12 cellular contexts compared by ENCODE assay signal in the genomic region with DNA sequence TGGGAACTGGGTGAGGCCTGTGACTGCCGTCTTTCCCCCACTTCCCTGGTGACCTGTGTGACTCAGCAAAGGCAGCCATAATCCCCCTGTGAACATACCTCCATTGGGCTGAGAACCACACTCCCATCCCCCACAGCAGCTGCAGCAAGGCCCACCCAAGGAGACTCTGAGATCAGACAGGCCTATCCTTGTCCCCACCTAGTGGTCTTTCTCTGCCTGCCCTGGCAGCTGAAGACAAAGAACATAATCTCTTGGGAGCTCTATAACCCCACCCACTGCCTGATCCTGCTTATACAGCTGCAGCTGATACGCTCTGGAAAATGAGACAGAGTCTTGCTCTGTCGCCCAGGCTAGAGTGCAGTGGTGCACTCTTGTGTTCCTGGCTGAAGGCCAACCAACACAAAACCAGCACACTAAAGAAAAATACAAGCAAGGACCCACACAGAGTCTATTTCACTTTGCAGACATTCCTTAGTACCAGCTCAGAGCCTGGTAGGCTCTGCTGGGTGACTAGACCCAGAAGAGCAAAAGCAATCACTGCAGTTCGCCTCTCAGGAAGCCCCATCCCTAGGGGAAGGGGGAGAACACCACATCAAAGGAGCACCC.
DNase-seq lines count a peak whose midpoint lies in the region; ATAC-seq, FAIRE-seq and TF ChIP-seq lines count a peak whose summit lies in the region.
"Had no signal": no experiment of that assay in that cellular context is flagged by ENCODE, and none has a peak within 500 bp of the region (broad histone marks: within the 10 kb centered on the region; RNA-seq: fewer than 3 reads in every experiment).

No MANE protein-coding gene starts in this region.

- H3K9ac ChIP-seq in iPS-15b (ENCODE audit: low read depth, low read length) (peak overlapping the region; percentile 48), kidney (ENCODE audit: low read length in 2 of 2) (no peak overlapping the region)
- H3K9ac ChIP-seq: parathyroid adenoma had no signal

- TF ChIP-seq CTCF in Caco-2 (IDR thresholded peaks at IDR 0.05; ENCODE audit: insufficient read depth in 1 of 2, low read depth in 1 of 2, low read length in 1 of 2, severe bottlenecking in 1 of 2, unreplicated experiment in 1 of 2) (no peak), kidney (IDR thresholded peaks at IDR 0.05; ENCODE audit: borderline replicate concordance, extremely low read depth, insufficient read depth) (no peak), left lung (IDR thresholded peaks at IDR 0.05) (no peak)

- WGBS in small intestine, 3 donors, result 35 to 46% (median 44%) methylated on average over 4 of the region's 4 CpGs

- H3K36me3 Mint-ChIP-seq in Caco-2 (ENCODE audit: insufficient read depth, unreplicated experiment), result no peaks in the 10 kb centered on the region

- no peak overlapping the region for H3K4me3 Mint-ChIP-seq in Caco-2 (ENCODE audit: unreplicated experiment)

- no TSS peak for BruUV-seq in Caco-2 (replicated peaks; lab: Mats Ljungman, UMichigan)

- FAIRE-seq in small intestine (lab: Jason Lieb, UNC) (no peak), kidney (lab: Jason Lieb, UNC) (no peak)
- FAIRE-seq: TTC549 had no signal

- H3K4me3 ChIP-seq in Caco-2 (ENCODE audit: low read depth, low read length) (no peak overlapping the region), SJCRH30 (peak overlapping the region; percentile 2; the same call in 1 of the 2 replicates), iPS-15b (ENCODE audit: low read depth, low read length) (peak overlapping the region; percentile 30), small intestine (ENCODE audit: low read depth in 1 of 2, low read length in 2 of 2) (no peak overlapping the region), kidney (ENCODE audit: low read length in 2 of 2) (no peak overlapping the region), left lung (no peak overlapping the region)
- H3K4me3 ChIP-seq: thoracic aorta had no signal

- H3K4me1 Mint-ChIP-seq in Caco-2 (ENCODE audit: low read depth, unreplicated experiment), result no peaks in the 10 kb centered on the region

- no peaks in the 10 kb centered on the region for H3K27me3 ChIP-seq in Caco-2 (replicated peaks; ENCODE audit: control insufficient read depth, insufficient read depth, low read length)
- H3K27me3 ChIP-seq in SJCRH30, result no peaks in the 10 kb centered on the region
- no peaks in the 10 kb centered on the region for H3K27me3 ChIP-seq in iPS-15b (ENCODE audit: control insufficient read depth, insufficient read depth, low read length)
- no peaks in the 10 kb centered on the region for H3K27me3 ChIP-seq in small intestine (ENCODE audit: control insufficient read depth in 2 of 2, insufficient read depth in 2 of 2, low read length in 2 of 2)
- H3K27me3 ChIP-seq in left lung, result no peaks in the 10 kb centered on the region

- DNase-seq in Caco-2 (peak; percentile 20 to 35), SJCRH30 (peak; percentile 99 to 100), small intestine (no peak), kidney (no peak), left lung (no peak), left ventricle myocardium superior (no peak)
- DNase-seq: cortex of kidney had no signal

- ATAC-seq in HG02759 (IDR thresholded peaks at IDR 0.05; ENCODE audit: unreplicated experiment) (peak; percentile 57), left lung (no peak), left ventricle myocardium superior (no peak)

- CTCF ChIA-PET in Caco-2 (lab: Charles Lee), result interaction anchor here (0.6 kb wide), 1 partner anchor 61 kb away, joined by 7 read pairs; no protein-coding TSS in a partner anchor

- H3K9me3 ChIP-seq in Caco-2 (no peaks in the 10 kb centered on the region), SJCRH30 (replicated peaks) (no peaks in the 10 kb centered on the region; the same call in 1 of the 2 replicates), iPS-15b (ENCODE audit: control insufficient read depth, insufficient read depth, low read length) (no peaks in the 10 kb centered on the region), small intestine (ENCODE audit: control insufficient read depth, low read depth) (no peaks in the 10 kb centered on the region), kidney (ENCODE audit: control insufficient read depth in 1 of 2, low read length in 2 of 2) (no peaks in the 10 kb centered on the region), left lung (peaks cover 0 to 2% of the 10 kb centered on the region in 2 donors)
- H3K9me3 ChIP-seq: thoracic aorta had no signal

- POLR2A ChIA-PET in Caco-2 (lab: Charles Lee), result no interaction called here

- H3K36me3 ChIP-seq in Caco-2 (ENCODE audit: control insufficient read depth, insufficient read depth, low read length) (no peaks in the 10 kb centered on the region), SJCRH30 (no peaks in the 10 kb centered on the region), iPS-15b (ENCODE audit: control insufficient read depth, insufficient read depth, low read length) (no peaks in the 10 kb centered on the region), small intestine (ENCODE audit: control insufficient read depth in 2 of 2, insufficient read depth in 2 of 2, low read length in 2 of 2) (no peaks in the 10 kb centered on the region), kidney (ENCODE audit: control insufficient read depth in 1 of 2, insufficient read depth in 2 of 2, low read length in 2 of 2) (no peaks in the 10 kb centered on the region), left lung (no peaks in the 10 kb centered on the region)
- H3K36me3 ChIP-seq: thoracic aorta had no signal

- H3K27ac ChIP-seq in SJCRH30, result peak overlapping the region; percentile 96
- no peak overlapping the region for H3K27ac ChIP-seq in small intestine (ENCODE audit: low read depth in 1 of 2, low read length in 1 of 2)
- H3K27ac ChIP-seq in kidney (ENCODE audit: low read depth in 2 of 2, low read length in 2 of 2), result no peak overlapping the region
- no peak overlapping the region for H3K27ac ChIP-seq in left lung
- H3K27ac ChIP-seq: parathyroid adenoma, thoracic aorta had no signal

- H3K4me1 ChIP-seq in Caco-2, result no peaks in the 10 kb centered on the region
- peaks cover 15% of the 10 kb centered on the region for H3K4me1 ChIP-seq in SJCRH30
- peaks cover 30% of the 10 kb centered on the region for H3K4me1 ChIP-seq in iPS-15b (ENCODE audit: control insufficient read depth, insufficient read depth, low read length)
- no peaks in the 10 kb centered on the region for H3K4me1 ChIP-seq in small intestine (ENCODE audit: control insufficient read depth in 2 of 2, insufficient read depth in 1 of 2, low read depth in 1 of 2, low read length in 1 of 2)
- H3K4me1 ChIP-seq in kidney (ENCODE audit: control insufficient read depth in 1 of 2, insufficient read depth in 1 of 2, low read depth in 1 of 2, low read length in 2 of 2), result no peaks in the 10 kb centered on the region
- no peaks in the 10 kb centered on the region for H3K4me1 ChIP-seq in left lung
- H3K4me1 ChIP-seq: parathyroid adenoma had no signal

- no peaks in the 10 kb centered on the region for H3K9me3 Mint-ChIP-seq in Caco-2 (ENCODE audit: unreplicated experiment)

- intact Hi-C loops in Caco-2 (cut with micrococcal nuclease; ENCODE audit: unreplicated experiment), result loop anchor here (1.0 kb wide), 1 partner anchor 210 kb away; no protein-coding TSS in a partner anchor
- intact Hi-C loops in kidney (cut with DNase I), result no loop called here
- intact Hi-C loops in left lung (cut with DNase I), result no loop called here
- intact Hi-C loops in left ventricle myocardium superior (cut with micrococcal nuclease), result no loop called here

- no peak overlapping the region for H3K27ac Mint-ChIP-seq in Caco-2 (ENCODE audit: unreplicated experiment)

- no peaks in the 10 kb centered on the region for H3K27me3 Mint-ChIP-seq in Caco-2 (ENCODE audit: insufficient read depth, unreplicated experiment)

Comparison
In these comparisons a context has a peak if more than half of its experiments do, and no peak if none do; other contexts are left out.
1. DNase-seq: peak in Caco-2 (2 of 2) and SJCRH30 (2 of 2); none in small intestine (single experiment), kidney (single experiment), left lung (0 of 2) and left ventricle myocardium superior (single experiment).
2. H3K4me3 ChIP-seq: peak in SJCRH30 (single experiment) and iPS-15b (single experiment); none in Caco-2 (single experiment), small intestine (0 of 2), kidney (0 of 2) and left lung (0 of 2).